Comparison of ENCODE assay signal across 8 cellular contexts in genomic region chr22:39773976-39774539, GRCh38.
A peak's percentile ranks its signal among the peaks of the same experiment; 100 is the strongest.
DNase-seq lines count a peak whose midpoint lies in the region; ATAC-seq lines count a peak whose summit lies in the region.

No MANE protein-coding gene starts in this region.

- DNase-seq in HT-29 (ENCODE audit: low spot score), result peak; percentile 14
- DNase-seq in activated naive CD4-positive, alpha-beta T cell treated with Interleukin-2 at 50 U/mL for 16 hours, result peak; percentile 22
- DNase-seq in stimulated activated CD4-positive, alpha-beta T cell treated with anti-CD3 and anti-CD28 coated beads, Interleukin-1b, Interleukin-23, amount 100 ng/mL, for 48 hours, result peak; percentile 30
- DNase-seq in retina, result no peak
- no peak for DNase-seq in NCI-H1436 treated with DMSO at 0.1 percent for 48 hours (lab: John Stamatoyannopoulos, UW)

- ATAC-seq in GM19035 (IDR thresholded peaks at IDR 0.05; ENCODE audit: unreplicated experiment), result peak; percentile 73
- ATAC-seq in HG02852 (IDR thresholded peaks at IDR 0.05; ENCODE audit: unreplicated experiment), result no peak
- no peak for ATAC-seq in HG02840 (IDR thresholded peaks at IDR 0.05; ENCODE audit: low FRiP score, unreplicated experiment)

Comparison
In these comparisons a context has a peak if more than half of its experiments do, and no peak if none do; other contexts are left out.
1. DNase-seq: peak in HT-29 (single experiment), activated naive CD4-positive, alpha-beta T cell treated with Interleukin-2 at 50 U/mL for 16 hours (single experiment) and stimulated activated CD4-positive, alpha-beta T cell treated with anti-CD3 and anti-CD28 coated beads, Interleukin-1b, Interleukin-23, amount 100 ng/mL, for 48 hours (single experiment); none in retina (single experiment) and NCI-H1436 treated with DMSO at 0.1 percent for 48 hours (single experiment).